In genomic region chr16:12558641-12559040, GRCh38 we compare ENCODE assay signal across 1 cellular context.
TF ChIP-seq lines count a peak whose summit lies in the region.

No MANE protein-coding gene starts in this region.

TF ChIP-seq in GM23338, 12 proteins besides CTCF, POLR2A, EP300 and RAD21 (continued from another document):
- TF ChIP-seq, protein P1, sequence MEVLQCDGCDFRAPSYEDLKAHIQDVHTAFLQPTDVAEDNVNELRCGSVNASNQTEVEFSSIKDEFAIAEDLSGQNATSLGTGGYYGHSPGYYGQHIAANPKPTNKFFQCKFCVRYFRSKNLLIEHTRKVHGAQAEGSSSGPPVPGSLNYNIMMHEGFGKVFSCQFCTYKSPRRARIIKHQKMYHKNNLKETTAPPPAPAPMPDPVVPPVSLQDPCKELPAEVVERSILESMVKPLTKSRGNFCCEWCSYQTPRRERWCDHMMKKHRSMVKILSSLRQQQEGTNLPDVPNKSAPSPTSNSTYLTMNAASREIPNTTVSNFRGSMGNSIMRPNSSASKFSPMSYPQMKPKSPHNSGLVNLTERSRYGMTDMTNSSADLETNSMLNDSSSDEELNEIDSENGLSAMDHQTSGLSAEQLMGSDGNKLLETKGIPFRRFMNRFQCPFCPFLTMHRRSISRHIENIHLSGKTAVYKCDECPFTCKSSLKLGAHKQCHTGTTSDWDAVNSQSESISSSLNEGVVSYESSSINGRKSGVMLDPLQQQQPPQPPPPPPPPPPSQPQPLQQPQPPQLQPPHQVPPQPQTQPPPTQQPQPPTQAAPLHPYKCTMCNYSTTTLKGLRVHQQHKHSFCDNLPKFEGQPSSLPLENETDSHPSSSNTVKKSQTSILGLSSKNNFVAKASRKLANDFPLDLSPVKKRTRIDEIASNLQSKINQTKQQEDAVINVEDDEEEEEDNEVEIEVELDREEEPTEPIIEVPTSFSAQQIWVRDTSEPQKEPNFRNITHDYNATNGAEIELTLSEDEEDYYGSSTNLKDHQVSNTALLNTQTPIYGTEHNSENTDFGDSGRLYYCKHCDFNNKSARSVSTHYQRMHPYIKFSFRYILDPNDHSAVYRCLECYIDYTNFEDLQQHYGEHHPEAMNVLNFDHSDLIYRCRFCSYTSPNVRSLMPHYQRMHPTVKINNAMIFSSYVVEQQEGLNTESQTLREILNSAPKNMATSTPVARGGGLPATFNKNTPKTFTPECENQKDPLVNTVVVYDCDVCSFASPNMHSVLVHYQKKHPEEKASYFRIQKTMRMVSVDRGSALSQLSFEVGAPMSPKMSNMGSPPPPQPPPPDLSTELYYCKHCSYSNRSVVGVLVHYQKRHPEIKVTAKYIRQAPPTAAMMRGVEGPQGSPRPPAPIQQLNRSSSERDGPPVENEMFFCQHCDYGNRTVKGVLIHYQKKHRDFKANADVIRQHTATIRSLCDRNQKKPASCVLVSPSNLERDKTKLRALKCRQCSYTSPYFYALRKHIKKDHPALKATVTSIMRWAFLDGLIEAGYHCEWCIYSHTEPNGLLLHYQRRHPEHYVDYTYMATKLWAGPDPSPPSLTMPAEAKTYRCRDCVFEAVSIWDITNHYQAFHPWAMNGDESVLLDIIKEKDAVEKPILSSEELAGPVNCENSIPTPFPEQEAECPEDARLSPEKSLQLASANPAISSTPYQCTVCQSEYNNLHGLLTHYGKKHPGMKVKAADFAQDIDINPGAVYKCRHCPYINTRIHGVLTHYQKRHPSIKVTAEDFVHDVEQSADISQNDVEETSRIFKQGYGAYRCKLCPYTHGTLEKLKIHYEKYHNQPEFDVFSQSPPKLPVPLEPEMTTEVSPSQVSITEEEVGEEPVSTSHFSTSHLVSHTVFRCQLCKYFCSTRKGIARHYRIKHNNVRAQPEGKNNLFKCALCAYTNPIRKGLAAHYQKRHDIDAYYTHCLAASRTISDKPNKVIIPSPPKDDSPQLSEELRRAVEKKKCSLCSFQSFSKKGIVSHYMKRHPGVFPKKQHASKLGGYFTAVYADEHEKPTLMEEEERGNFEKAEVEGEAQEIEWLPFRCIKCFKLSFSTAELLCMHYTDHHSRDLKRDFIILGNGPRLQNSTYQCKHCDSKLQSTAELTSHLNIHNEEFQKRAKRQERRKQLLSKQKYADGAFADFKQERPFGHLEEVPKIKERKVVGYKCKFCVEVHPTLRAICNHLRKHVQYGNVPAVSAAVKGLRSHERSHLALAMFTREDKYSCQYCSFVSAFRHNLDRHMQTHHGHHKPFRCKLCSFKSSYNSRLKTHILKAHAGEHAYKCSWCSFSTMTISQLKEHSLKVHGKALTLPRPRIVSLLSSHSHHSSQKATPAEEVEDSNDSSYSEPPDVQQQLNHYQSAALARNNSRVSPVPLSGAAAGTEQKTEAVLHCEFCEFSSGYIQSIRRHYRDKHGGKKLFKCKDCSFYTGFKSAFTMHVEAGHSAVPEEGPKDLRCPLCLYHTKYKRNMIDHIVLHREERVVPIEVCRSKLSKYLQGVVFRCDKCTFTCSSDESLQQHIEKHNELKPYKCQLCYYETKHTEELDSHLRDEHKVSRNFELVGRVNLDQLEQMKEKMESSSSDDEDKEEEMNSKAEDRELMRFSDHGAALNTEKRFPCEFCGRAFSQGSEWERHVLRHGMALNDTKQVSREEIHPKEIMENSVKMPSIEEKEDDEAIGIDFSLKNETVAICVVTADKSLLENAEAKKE (CRISPR knock-in tag; IDR thresholded peaks at IDR 0.05) = no peak
- no peak for TF ChIP-seq ZNF331 (CRISPR knock-in tag; IDR thresholded peaks at IDR 0.05; ENCODE audit: low read depth)
- TF ChIP-seq POLR2AphosphoS5 (IDR thresholded peaks at IDR 0.05; ENCODE audit: low read depth) = no peak
- no peak for TF ChIP-seq EZH2phosphoT487 (IDR thresholded peaks at IDR 0.05; ENCODE audit: unreplicated experiment)
- TF ChIP-seq JUNB (IDR thresholded peaks at IDR 0.05; ENCODE audit: unreplicated experiment) = no peak
- TF ChIP-seq NANOG (IDR thresholded peaks at IDR 0.05; ENCODE audit: borderline replicate concordance) = no peak
- TF ChIP-seq ZNF114 (CRISPR knock-in tag; IDR thresholded peaks at IDR 0.05) = no peak
